Comparison of ENCODE assay signal across 11 cellular contexts in the genomic region with DNA sequence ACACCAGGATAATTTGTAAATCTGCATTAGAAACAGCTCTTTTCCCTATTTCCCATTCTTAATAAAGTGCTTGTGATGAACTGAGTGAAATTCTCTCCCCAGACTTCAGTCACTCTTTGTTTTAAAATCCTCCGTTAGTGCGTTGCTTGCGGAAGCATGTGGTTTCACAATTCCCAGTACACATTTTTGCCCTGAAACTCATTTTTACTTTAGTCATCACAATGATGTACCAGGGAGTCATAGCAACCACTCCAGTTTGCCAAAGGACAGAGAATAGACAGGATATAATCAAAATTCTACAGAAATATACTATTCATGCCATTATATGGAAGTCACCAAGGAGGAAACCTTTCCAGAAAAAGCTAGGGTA. TPM values are rescaled to one million over a fixed set of nuclear protein-coding genes. Genes with fewer than 3 reads are reported as not detected.
A peak's percentile ranks its signal among the peaks of the same experiment; 100 is the strongest.
DNase-seq lines count a peak whose midpoint lies in the region; ATAC-seq, FAIRE-seq and TF ChIP-seq lines count a peak whose summit lies in the region.
"Had no signal": no experiment of that assay in that cellular context is flagged by ENCODE, and none has a peak within 500 bp of the region (broad histone marks: within the 10 kb centered on the region; RNA-seq: fewer than 3 reads in every experiment).

No MANE protein-coding gene starts in this region.

- TF ChIP-seq EP300 in stomach (IDR thresholded peaks at IDR 0.05): no peak

- H3K4me2 ChIP-seq in keratinocyte (ENCODE audit: control insufficient read depth, extremely low read depth, insufficient read depth, low read depth, low read length): peak overlapping the region; percentile 80

- H3K4me3 ChIP-seq in choroid plexus epithelial cell (ENCODE audit: low read depth, low read length) (no peak overlapping the region), keratinocyte (ENCODE audit: control insufficient read depth in 2 of 3, extremely low read depth in 1 of 3, insufficient read depth in 2 of 3, low read depth in 1 of 3, low read length in 3 of 3) (peak overlapping the region in 1 of 3 experiments; percentile 34), stomach (no peak overlapping the region)

- H3K9me1 ChIP-seq in keratinocyte (ENCODE audit: control insufficient read depth, extremely low read depth, insufficient read depth, low read length): no peaks in the 10 kb centered on the region

- FAIRE-seq in keratinocyte (lab: Jason Lieb, UNC): no peak

- H3K9ac ChIP-seq in keratinocyte (ENCODE audit: control insufficient read depth, extremely low read depth, insufficient read depth, low read length): peak overlapping the region; percentile 22

- H3K4me1 ChIP-seq in keratinocyte (ENCODE audit: control insufficient read depth, extremely low read depth, insufficient read depth, low read length) (peaks cover 22% of the 10 kb centered on the region), stomach (peaks cover 0 to 14% (median 7%) of the 10 kb centered on the region in 4 donors)

- H3K27ac ChIP-seq in keratinocyte (ENCODE audit: control insufficient read depth, insufficient read depth, low read length) (peak overlapping the region; percentile 82), stomach (peak overlapping the region in 4 of 5 donors; percentile 22 to 55 (median 40))

- dilution Hi-C loops in keratinocyte (cut with MboI; ENCODE audit: extremely low pct_ligation_motif_present, low sequenced_read_pairs): no loop called here

- intact Hi-C loops in stomach (cut with DNase I; ENCODE audit: low total_unique reads): no loop called here
- intact Hi-C loops in posterior vena cava (cut with DNase I): no loop called here

- no peak for TF ChIP-seq POLR2A in stomach (IDR thresholded peaks at IDR 0.05)

- no peak for ATAC-seq in HG03108 (IDR thresholded peaks at IDR 0.05; ENCODE audit: unreplicated experiment)

- H3K9me3 ChIP-seq in keratinocyte (ENCODE audit: control insufficient read depth, low read depth, low read length) (no peaks in the 10 kb centered on the region), stomach (peaks cover 0 to 12% (median 4%) of the 10 kb centered on the region in 4 donors)

- H4K20me1 ChIP-seq in keratinocyte (ENCODE audit: control insufficient read depth, extremely low read depth, insufficient read depth, low read length): no peaks in the 10 kb centered on the region

- H3K79me2 ChIP-seq in keratinocyte (ENCODE audit: control insufficient read depth, insufficient read depth, low read length): no peaks in the 10 kb centered on the region

- WGBS in stomach, 5 donors: 66 to 85% (median 71%) methylated on average over 3 of the region's 3 CpGs

- no peak for TF ChIP-seq CTCF in choroid plexus epithelial cell (conservative IDR thresholded peaks at IDR 0.05; ENCODE audit: low read depth, low read length)
- no peak for TF ChIP-seq CTCF in keratinocyte (optimal IDR thresholded peaks at IDR 0.05 in 1 of 3, IDR thresholded peaks at IDR 0.05 in 1 of 3, conservative IDR thresholded peaks at IDR 0.05 in 1 of 3; ENCODE audit: extremely low read depth in 1 of 3, insufficient read depth in 2 of 3, low read length in 3 of 3)
- TF ChIP-seq CTCF in stomach (IDR thresholded peaks at IDR 0.05): no peak

- H3K36me3 ChIP-seq in keratinocyte (ENCODE audit: control insufficient read depth in 2 of 2, extremely low read depth in 1 of 2, insufficient read depth in 2 of 2, low read length in 2 of 2): no peaks in the 10 kb centered on the region
- no peaks in the 10 kb centered on the region for H3K36me3 ChIP-seq in stomach

- DNase-seq in LHCN-M2 (ENCODE audit: low read depth) (peak; percentile 94), choroid plexus epithelial cell (ENCODE audit: low read depth) (peak; percentile 95), keratinocyte (ENCODE audit: low read depth, low spot score) (no peak), stomach (no peak), posterior vena cava (ENCODE audit: low spot score) (no peak)
- DNase-seq in central memory CD4-positive, alpha-beta T cell: no peak
- no peak for DNase-seq in stimulated activated CD4-positive, alpha-beta T cell treated with anti-CD3 and anti-CD28 coated beads, Interleukin-4, amount 100 ng/mL, for 4 hours
- DNase-seq: activated T-cell treated with anti-CD3 and anti-CD28 coated beads, Interleukin-2, amount 50 U/mL, for 24 hours; DND-41; NCI-H2227 treated with DMSO at 0.1 percent for 48 hours had no signal

- H2AFZ ChIP-seq in keratinocyte (ENCODE audit: control insufficient read depth, low read length): peak overlapping the region; percentile 19

- H3K27me3 ChIP-seq in keratinocyte (ENCODE audit: control insufficient read depth, extremely low read depth, insufficient read depth, low read length) (no peaks in the 10 kb centered on the region), stomach (no peaks in the 10 kb centered on the region)

RNA-seq across cellular contexts. Expression of gene GPR135, which starts 57.9 kb away (rescaled TPM):
- 2.5 and 3.0 TPM in 2 replicates for total RNA-seq in LHCN-M2 (2014; rRNA removed)
- 0.79 TPM for polyA plus RNA-seq in LHCN-M2 (2012)
- polyA plus RNA-seq in keratinocyte: 0.32 to 0.90 TPM (median 0.45 TPM) in 3 replicates
- polyA plus RNA-seq in keratinocyte (2011; ENCODE audit: low read depth): 0.82 TPM
- 0.06 and 0.18 TPM in 2 replicates for polyA plus RNA-seq in keratinocyte (2011; cell fraction: cytosol; rRNA removed)
- 2.8 and 3.4 TPM in 2 replicates for polyA plus RNA-seq in keratinocyte (2011; cell fraction: nucleus; rRNA removed)
- 0.29 and 0.58 TPM in 2 replicates for polyA plus RNA-seq in keratinocyte (2012; ENCODE audit: low replicate concordance)
- polyA minus RNA-seq in keratinocyte: 0.66 to 2.5 TPM (median 0.85 TPM) in 3 replicates
- polyA minus RNA-seq in keratinocyte (2011; cell fraction: cytosol; rRNA and poly(A)+ RNA removed): not detected
- 3.6 and 7.2 TPM in 2 replicates for polyA minus RNA-seq in keratinocyte (2011; cell fraction: nucleus; rRNA and poly(A)+ RNA removed)
- 1 to 10 TPM in 3 of 5 donors, under 1 TPM in 2; 0.58 to 5.5 (median 3.8) TPM for total RNA-seq in stomach
- polyA plus RNA-seq in stomach: under 1 TPM; 0.15 to 0.85 (median 0.31) TPM
- 1 to 10 TPM; 7.5 to 8.1 TPM for total RNA-seq in posterior vena cava

Comparison
In these comparisons a context has a peak if more than half of its experiments do, and no peak if none do; other contexts are left out.
1. DNase-seq: peak in LHCN-M2 (single experiment) and choroid plexus epithelial cell (single experiment); none in keratinocyte (single experiment), stomach (single experiment), posterior vena cava (single experiment), central memory CD4-positive, alpha-beta T cell (single experiment) and stimulated activated CD4-positive, alpha-beta T cell treated with anti-CD3 and anti-CD28 coated beads, Interleukin-4, amount 100 ng/mL, for 4 hours (0 of 2).